2 cellular contexts compared by ENCODE assay signal in genomic region chrX:154014429-154015380, GRCh38.
TF ChIP-seq lines count a peak whose summit lies in the region.

No MANE protein-coding gene starts in this region.

TF ChIP-seq in HepG2, 621 proteins besides CTCF, POLR2A, EP300 and RAD21:
- TF ChIP-seq ISL2 (CRISPR knock-in tag; IDR thresholded peaks at IDR 0.05), result no peak
- no peak for TF ChIP-seq SRSF4 (IDR thresholded peaks at IDR 0.05; ENCODE audit: low read depth, low read length, poor library complexity, severe bottlenecking)
- no peak for TF ChIP-seq ZNF83 (CRISPR knock-in tag; IDR thresholded peaks at IDR 0.05; ENCODE audit: borderline replicate concordance)
- TF ChIP-seq, protein P1, sequence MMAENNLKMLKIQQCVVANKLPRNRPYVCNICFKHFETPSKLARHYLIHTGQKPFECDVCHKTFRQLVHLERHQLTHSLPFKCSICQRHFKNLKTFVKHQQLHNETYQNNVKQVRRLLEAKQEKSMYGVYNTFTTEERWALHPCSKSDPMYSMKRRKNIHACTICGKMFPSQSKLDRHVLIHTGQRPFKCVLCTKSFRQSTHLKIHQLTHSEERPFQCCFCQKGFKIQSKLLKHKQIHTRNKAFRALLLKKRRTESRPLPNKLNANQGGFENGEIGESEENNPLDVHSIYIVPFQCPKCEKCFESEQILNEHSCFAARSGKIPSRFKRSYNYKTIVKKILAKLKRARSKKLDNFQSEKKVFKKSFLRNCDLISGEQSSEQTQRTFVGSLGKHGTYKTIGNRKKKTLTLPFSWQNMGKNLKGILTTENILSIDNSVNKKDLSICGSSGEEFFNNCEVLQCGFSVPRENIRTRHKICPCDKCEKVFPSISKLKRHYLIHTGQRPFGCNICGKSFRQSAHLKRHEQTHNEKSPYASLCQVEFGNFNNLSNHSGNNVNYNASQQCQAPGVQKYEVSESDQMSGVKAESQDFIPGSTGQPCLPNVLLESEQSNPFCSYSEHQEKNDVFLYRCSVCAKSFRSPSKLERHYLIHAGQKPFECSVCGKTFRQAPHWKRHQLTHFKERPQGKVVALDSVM (CRISPR knock-in tag; IDR thresholded peaks at IDR 0.05), result peak; percentile 80; the same call in 1 of the 2 replicates

TF ChIP-seq in endothelial cell of umbilical vein, 7 proteins besides CTCF, POLR2A, EP300 and RAD21:
- TF ChIP-seq EZH2 (IDR thresholded peaks at IDR 0.05; ENCODE audit: borderline replicate concordance, low read depth, low read length, severe bottlenecking), result no peak
- no peak for TF ChIP-seq MAX (IDR thresholded peaks at IDR 0.05; ENCODE audit: insufficient read depth, insufficient read length)
- TF ChIP-seq FOS (IDR thresholded peaks at IDR 0.05; ENCODE audit: borderline replicate concordance, insufficient read depth, low read length), result no peak
- TF ChIP-seq GATA2 (IDR thresholded peaks at IDR 0.05; ENCODE audit: insufficient read depth, insufficient read length, low read depth, low read length), result no peak
- no peak for TF ChIP-seq JUN (IDR thresholded peaks at IDR 0.05; ENCODE audit: borderline replicate concordance, insufficient read depth, insufficient read length, low read depth)
- no peak for TF ChIP-seq MYC (IDR thresholded peaks at IDR 0.05; ENCODE audit: low read depth, low read length)
